Comparison of ENCODE assay signal across 12 cellular contexts in genomic region chr18:3044931-3045698, GRCh38. TPM values are rescaled to one million over a fixed set of nuclear protein-coding genes. Genes with fewer than 3 reads are reported as not detected.
DNase-seq lines count a peak whose midpoint lies in the region; ATAC-seq and TF ChIP-seq lines count a peak whose summit lies in the region.
"Had no signal": no experiment of that assay in that cellular context is flagged by ENCODE, and none has a peak within 500 bp of the region (broad histone marks: within the 10 kb centered on the region; RNA-seq: fewer than 3 reads in every experiment).

No MANE protein-coding gene starts in this region.

- no peak overlapping the region for H3K4me3 ChIP-seq in OCI-LY7 (ENCODE audit: low read depth, low read length, poor library complexity, severe bottlenecking)
- no peak overlapping the region for H3K4me3 ChIP-seq in right cardiac atrium (ENCODE audit: low read length)
- no peak overlapping the region for H3K4me3 ChIP-seq in ascending aorta
- no peak overlapping the region for H3K4me3 ChIP-seq in effector memory CD4-positive, alpha-beta T cell (ENCODE audit: insufficient read depth, low read depth, low read length, poor library complexity, severe bottlenecking)
- H3K4me3 ChIP-seq: GM12878, tibial nerve had no signal

- H4K20me1 ChIP-seq in OCI-LY7 (ENCODE audit: insufficient read depth, low read length), result no peaks in the 10 kb centered on the region

- no peak overlapping the region for H3K4me2 ChIP-seq in OCI-LY7 (ENCODE audit: low read length)

- 0 out of 2 replicates have a peak overlapping the region, but pooled peaks have one; percentile 27 for H2AFZ ChIP-seq in OCI-LY7 (ENCODE audit: low read length)

- TF ChIP-seq CTCF in OCI-LY7 (conservative IDR thresholded peaks at IDR 0.05; ENCODE audit: low read length) (no peak), ascending aorta (IDR thresholded peaks at IDR 0.05) (no peak)

- intact Hi-C loops in OCI-LY7 (cut with micrococcal nuclease; ENCODE audit: unreplicated experiment), result no loop called here
- intact Hi-C loops in right cardiac atrium (cut with DNase I), result no loop called here
- intact Hi-C loops in ascending aorta (cut with DNase I), result no loop called here

- H3K36me3 ChIP-seq in OCI-LY7 (ENCODE audit: insufficient read depth, low read length) (no peaks in the 10 kb centered on the region), ascending aorta (no peaks in the 10 kb centered on the region)
- H3K36me3 ChIP-seq in effector memory CD4-positive, alpha-beta T cell (ENCODE audit: control insufficient read depth, insufficient read depth, low read length), result no peaks in the 10 kb centered on the region
- H3K36me3 ChIP-seq: tibial nerve had no signal

- H3K4me1 ChIP-seq in OCI-LY7 (ENCODE audit: insufficient read depth, low read length, poor library complexity, severe bottlenecking) (no peaks in the 10 kb centered on the region), right cardiac atrium (ENCODE audit: control insufficient read depth, insufficient read depth, low read length) (no peaks in the 10 kb centered on the region), ascending aorta (no peaks in the 10 kb centered on the region)
- H3K4me1 ChIP-seq in effector memory CD4-positive, alpha-beta T cell (ENCODE audit: control insufficient read depth, insufficient read depth, low read length, poor library complexity, severe bottlenecking), result no peaks in the 10 kb centered on the region

- no peaks in the 10 kb centered on the region for H3K9me2 ChIP-seq in OCI-LY7 (ENCODE audit: insufficient read depth, low read length)

- peak; percentile 2 to 9 for DNase-seq in NOMO-1 (lab: John Stamatoyannopoulos, UW; ENCODE audit: unreplicated experiment in 2 of 2)
- DNase-seq in NOMO-1 treated with DMSO at 0.1 percent for 48 hours (lab: John Stamatoyannopoulos, UW; ENCODE audit: unreplicated experiment), result no peak
- DNase-seq in OCI-LY7 (ENCODE audit: low spot score), result no peak
- DNase-seq in right cardiac atrium, result peak in 2 of 3 donors; percentile 35 to 75
- DNase-seq in superior temporal gyrus (ENCODE audit: extremely low spot score), result peak; percentile 53
- no peak for DNase-seq in T1000 (lab: John Stamatoyannopoulos, UW)
- no peak for DNase-seq in ascending aorta (ENCODE audit: low spot score in 2 of 2)
- no peak for DNase-seq in effector memory CD4-positive, alpha-beta T cell
- DNase-seq: immature natural killer cell had no signal

- no peaks in the 10 kb centered on the region for H3K79me2 ChIP-seq in OCI-LY7 (ENCODE audit: insufficient read depth, low read depth, low read length)

- H3K27ac ChIP-seq in OCI-LY7 (ENCODE audit: low read depth, low read length, poor library complexity, severe bottlenecking), result no peak overlapping the region
- no peak overlapping the region for H3K27ac ChIP-seq in right cardiac atrium (ENCODE audit: low read length)
- no peak overlapping the region for H3K27ac ChIP-seq in ascending aorta
- H3K27ac ChIP-seq in effector memory CD4-positive, alpha-beta T cell (ENCODE audit: insufficient read depth, low read length, poor library complexity, severe bottlenecking), result no peak overlapping the region
- H3K27ac ChIP-seq: tibial nerve had no signal

- no peaks in the 10 kb centered on the region for H3K27me3 ChIP-seq in right cardiac atrium (ENCODE audit: control insufficient read depth, insufficient read depth)
- H3K27me3 ChIP-seq in ascending aorta, result no peaks in the 10 kb centered on the region
- no peaks in the 10 kb centered on the region for H3K27me3 ChIP-seq in effector memory CD4-positive, alpha-beta T cell (replicated peaks; ENCODE audit: control insufficient read depth, insufficient read depth, low read length, poor library complexity, severe bottlenecking)
- H3K27me3 ChIP-seq: tibial nerve had no signal

- CTCF ChIA-PET in OCI-LY7 (lab: Charles Lee; ENCODE audit: unreplicated experiment), result no interaction called here

- WGBS in right cardiac atrium, result 50% methylated on average over 12 of the region's 12 CpGs

- H3K9me3 ChIP-seq in OCI-LY7 (ENCODE audit: low read length), result no peaks in the 10 kb centered on the region
- H3K9me3 ChIP-seq in right cardiac atrium (ENCODE audit: control insufficient read depth, low read length), result no peaks in the 10 kb centered on the region
- no peaks in the 10 kb centered on the region for H3K9me3 ChIP-seq in ascending aorta
- no peaks in the 10 kb centered on the region for H3K9me3 ChIP-seq in effector memory CD4-positive, alpha-beta T cell (ENCODE audit: control insufficient read depth, low read length)
- H3K9me3 ChIP-seq: tibial nerve had no signal

- BruUV-seq in OCI-LY7 (replicated peaks; lab: Mats Ljungman, UMichigan), result no TSS peak

- POLR2A ChIA-PET in OCI-LY7 (lab: Charles Lee), result interaction anchor here (0.5 to 0.6 kb wide), 3 partner anchors 20 to 32 kb away, joined by 3 to 6 read pairs (median 4); no protein-coding TSS in a partner anchor

- ATAC-seq in right cardiac atrium, result peak; percentile 21 to 40
- ATAC-seq: activated T-helper 17 cell treated with anti-CD3 and anti-CD28 coated beads, Interleukin-2, amount 50 U/mL, for 72 hours; GM12878 had no signal

RNA-seq across cellular contexts. Expression of gene LPIN2, which starts 32.2 kb away (rescaled TPM):
- total RNA-seq in OCI-LY7 (2014; rRNA removed; shearing (Covaris generic)), result 18.7 and 20.1 TPM in 2 replicates
- total RNA-seq in OCI-LY7 (2022) (16.9 and 18.9 TPM in 2 replicates), right cardiac atrium (10 to 100 TPM; 12.6 to 18.1 (median 14.2) TPM), ascending aorta (11.6 TPM)
- 5.0 TPM for polyA plus RNA-seq in right cardiac atrium

Comparison
In these comparisons a context has a peak if more than half of its experiments do, and no peak if none do; other contexts are left out.
1. DNase-seq: peak in NOMO-1 (2 of 2), right cardiac atrium (2 of 3) and superior temporal gyrus (single experiment); none in NOMO-1 treated with DMSO at 0.1 percent for 48 hours (single experiment), OCI-LY7 (single experiment), T1000 (single experiment), ascending aorta (0 of 2) and effector memory CD4-positive, alpha-beta T cell (0 of 3).